Comparison of ENCODE assay signal across 20 cellular contexts in the genomic region with DNA sequence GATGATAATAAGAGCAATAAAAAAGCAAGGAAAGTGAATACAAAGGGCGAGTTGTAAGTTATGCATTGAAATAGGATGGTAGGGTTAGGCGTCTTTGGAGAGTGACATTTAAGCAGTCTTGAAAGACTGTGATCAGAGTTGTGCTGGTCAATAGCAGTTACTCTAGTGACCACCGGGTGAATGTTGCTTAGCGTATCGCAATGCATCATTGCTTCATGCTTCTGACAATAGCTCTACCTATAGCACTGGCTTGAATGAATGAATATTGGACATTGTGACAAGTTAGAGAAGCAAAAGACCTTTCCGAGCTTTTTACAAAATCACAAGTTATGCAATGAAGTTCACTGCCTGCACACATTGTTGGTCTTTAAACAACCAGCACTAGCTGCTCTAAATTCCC. TPM values are rescaled to one million over a fixed set of nuclear protein-coding genes. Genes with fewer than 3 reads are reported as not detected.
"Had no signal": no experiment of that assay in that cellular context is flagged by ENCODE, and none has a peak within 500 bp of the region (broad histone marks: within the 10 kb centered on the region; RNA-seq: fewer than 3 reads in every experiment).

No MANE protein-coding gene starts in this region.

- H3K27ac Mint-ChIP-seq: activated CD4-positive, alpha-beta memory T cell treated with anti-CD3 and anti-CD28 coated beads for 36 hours; activated CD8-positive, alpha-beta memory T cell treated with anti-CD3 and anti-CD28 coated beads, Interleukin-2, amount 10 ng/mL, durations not matched to agents 7 days and 5 days; activated naive CD4-positive, alpha-beta T cell treated with anti-CD3 and anti-CD28 coated beads, Interleukin-2, amount 10 ng/mL, durations not matched to agents 7 days and 5 days; activated T-cell treated with anti-CD3 and anti-CD28 coated beads, Interleukin-2, amount 50 U/mL, for 24 hours; dendritic cell treated with granulocyte-macrophage colony-stimulating factor and Interleukin-4, amounts not matched to agents 40 ng/mL and 50 ng/mL, for 4 days; mesothelial cell of epicardium; stimulated activated effector memory CD8-positive, alpha-beta T cell treated with anti-CD3 and anti-CD28 coated beads, Interleukin-12 subunit alpha, Interleukin-12 subunit beta, amount 100 ng/mL, for 72 hours had no signal

- DNase-seq: activated CD4-positive, alpha-beta memory T cell treated with anti-CD3 and anti-CD28 coated beads for 36 hours; activated CD8-positive, alpha-beta memory T cell treated with anti-CD3 and anti-CD28 coated beads, Interleukin-2, amount 10 ng/mL, durations not matched to agents 7 days and 5 days; activated naive CD4-positive, alpha-beta T cell treated with anti-CD3 and anti-CD28 coated beads, Interleukin-2, amount 10 ng/mL, durations not matched to agents 7 days and 5 days; activated T-cell treated with anti-CD3 and anti-CD28 coated beads, Interleukin-2, amount 50 U/mL, for 24 hours; effector memory CD4-positive, alpha-beta T cell; foreskin melanocyte; heart left ventricle; left colon; lower lobe of right lung; ovary; T1000 had no signal

- H3K4me1 ChIP-seq: ascending aorta, heart left ventricle, lower lobe of right lung had no signal

- H3K27ac ChIP-seq: ascending aorta, heart left ventricle, lower lobe of right lung, ovary, thoracic aorta had no signal

- H3K4me3 ChIP-seq: ascending aorta, heart left ventricle, lower lobe of right lung, ovary, thoracic aorta had no signal

- H3K9me3 ChIP-seq: ascending aorta, lower lobe of right lung, ovary, thoracic aorta had no signal

- ATAC-seq: activated CD8-positive, alpha-beta memory T cell treated with anti-CD3 and anti-CD28 coated beads, Interleukin-2, amount 10 ng/mL, durations not matched to agents 7 days and 5 days; heart left ventricle; left colon; lower lobe of right lung; stimulated activated effector memory CD8-positive, alpha-beta T cell treated with anti-CD3 and anti-CD28 coated beads, Interleukin-12 subunit alpha, Interleukin-12 subunit beta, amount 100 ng/mL, for 72 hours had no signal

- H3K27me3 Mint-ChIP-seq: activated CD4-positive, alpha-beta memory T cell treated with anti-CD3 and anti-CD28 coated beads for 36 hours; activated CD8-positive, alpha-beta memory T cell treated with anti-CD3 and anti-CD28 coated beads, Interleukin-2, amount 10 ng/mL, durations not matched to agents 7 days and 5 days; dendritic cell treated with granulocyte-macrophage colony-stimulating factor and Interleukin-4, amounts not matched to agents 40 ng/mL and 50 ng/mL, for 4 days had no signal

- H3K27me3 ChIP-seq: ascending aorta, ovary had no signal

- H3K36me3 Mint-ChIP-seq: activated CD4-positive, alpha-beta memory T cell treated with anti-CD3 and anti-CD28 coated beads for 36 hours; activated CD8-positive, alpha-beta memory T cell treated with anti-CD3 and anti-CD28 coated beads, Interleukin-2, amount 10 ng/mL, durations not matched to agents 7 days and 5 days; activated naive CD4-positive, alpha-beta T cell treated with anti-CD3 and anti-CD28 coated beads, Interleukin-2, amount 10 ng/mL, durations not matched to agents 7 days and 5 days; mesothelial cell of epicardium; stimulated activated effector memory CD8-positive, alpha-beta T cell treated with anti-CD3 and anti-CD28 coated beads, Interleukin-12 subunit alpha, Interleukin-12 subunit beta, amount 100 ng/mL, for 72 hours had no signal

- H3K4me1 Mint-ChIP-seq: activated CD8-positive, alpha-beta memory T cell treated with anti-CD3 and anti-CD28 coated beads, Interleukin-2, amount 10 ng/mL, durations not matched to agents 7 days and 5 days; activated naive CD4-positive, alpha-beta T cell treated with anti-CD3 and anti-CD28 coated beads, Interleukin-2, amount 10 ng/mL, durations not matched to agents 7 days and 5 days; mesothelial cell of epicardium; stimulated activated effector memory CD8-positive, alpha-beta T cell treated with anti-CD3 and anti-CD28 coated beads, Interleukin-12 subunit alpha, Interleukin-12 subunit beta, amount 100 ng/mL, for 72 hours had no signal

- H3K4me3 Mint-ChIP-seq: activated CD4-positive, alpha-beta memory T cell treated with anti-CD3 and anti-CD28 coated beads for 36 hours; activated CD8-positive, alpha-beta memory T cell treated with anti-CD3 and anti-CD28 coated beads, Interleukin-2, amount 10 ng/mL, durations not matched to agents 7 days and 5 days; activated naive CD4-positive, alpha-beta T cell treated with anti-CD3 and anti-CD28 coated beads, Interleukin-2, amount 10 ng/mL, durations not matched to agents 7 days and 5 days; activated T-cell treated with anti-CD3 and anti-CD28 coated beads, Interleukin-2, amount 50 U/mL, for 24 hours; dendritic cell treated with granulocyte-macrophage colony-stimulating factor and Interleukin-4, amounts not matched to agents 40 ng/mL and 50 ng/mL, for 4 days; mesothelial cell of epicardium; stimulated activated effector memory CD8-positive, alpha-beta T cell treated with anti-CD3 and anti-CD28 coated beads, Interleukin-12 subunit alpha, Interleukin-12 subunit beta, amount 100 ng/mL, for 72 hours had no signal

- H3K36me3 ChIP-seq: ascending aorta, heart left ventricle, lower lobe of right lung, ovary, thoracic aorta had no signal

- H3K9me3 Mint-ChIP-seq: activated CD4-positive, alpha-beta memory T cell treated with anti-CD3 and anti-CD28 coated beads for 36 hours; activated naive CD4-positive, alpha-beta T cell treated with anti-CD3 and anti-CD28 coated beads, Interleukin-2, amount 10 ng/mL, durations not matched to agents 7 days and 5 days; dendritic cell treated with granulocyte-macrophage colony-stimulating factor and Interleukin-4, amounts not matched to agents 40 ng/mL and 50 ng/mL, for 4 days; stimulated activated effector memory CD8-positive, alpha-beta T cell treated with anti-CD3 and anti-CD28 coated beads, Interleukin-12 subunit alpha, Interleukin-12 subunit beta, amount 100 ng/mL, for 72 hours had no signal

RNA-seq across cellular contexts. Expression of a gene that starts 7.7 kb away (rescaled TPM):
- total RNA-seq: activated CD4-positive, alpha-beta memory T cell treated with anti-CD3 and anti-CD28 coated beads for 36 hours; activated CD8-positive, alpha-beta memory T cell treated with anti-CD3 and anti-CD28 coated beads, Interleukin-2, amount 10 ng/mL, durations not matched to agents 7 days and 5 days; ascending aorta; bronchial epithelial cell; cerebellum; fibroblast of lung; heart left ventricle; left colon; lower lobe of right lung; mesothelial cell of epicardium; ovary; thoracic aorta; ureter had no signal

RNA-seq across cellular contexts. Expression of a gene that starts 18.6 kb away (rescaled TPM):
- total RNA-seq: activated CD4-positive, alpha-beta memory T cell treated with anti-CD3 and anti-CD28 coated beads for 36 hours; activated CD8-positive, alpha-beta memory T cell treated with anti-CD3 and anti-CD28 coated beads, Interleukin-2, amount 10 ng/mL, durations not matched to agents 7 days and 5 days; ascending aorta; bronchial epithelial cell; cerebellum; fibroblast of lung; heart left ventricle; left colon; lower lobe of right lung; mesothelial cell of epicardium; ovary; ureter had no signal
